Comparison of ENCODE assay signal across 18 cellular contexts in the genomic region with DNA sequence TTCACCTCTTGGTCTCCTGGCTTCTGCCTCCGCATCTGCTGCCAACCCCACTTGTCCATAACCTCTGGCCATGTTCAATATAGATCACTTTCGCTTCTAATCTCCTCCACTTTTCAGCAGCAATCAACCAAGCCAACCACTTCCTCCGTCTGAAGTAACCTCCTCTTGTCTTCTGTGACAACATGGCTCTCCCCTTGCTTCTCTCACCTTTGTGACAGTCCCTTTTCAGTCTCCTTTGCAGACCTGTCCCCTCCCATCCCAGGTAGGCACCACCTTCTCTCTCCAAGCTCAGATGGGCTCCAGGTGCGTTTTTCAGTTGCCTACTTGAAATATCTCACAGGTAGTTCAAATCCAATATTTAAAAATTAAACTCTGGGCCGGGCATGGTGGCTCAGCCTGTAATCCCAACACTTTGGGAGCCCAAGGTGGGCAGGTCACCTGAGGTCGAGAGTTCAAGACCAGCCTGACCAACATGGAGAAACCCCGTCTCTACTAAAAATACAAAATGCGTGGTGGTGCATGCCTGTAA. TPM values are rescaled to one million over a fixed set of nuclear protein-coding genes. Genes with fewer than 3 reads are reported as not detected.
A peak's percentile ranks its signal among the peaks of the same experiment; 100 is the strongest.
DNase-seq lines count a peak whose midpoint lies in the region; ATAC-seq lines count a peak whose summit lies in the region.
"Had no signal": no experiment of that assay in that cellular context is flagged by ENCODE, and none has a peak within 500 bp of the region (broad histone marks: within the 10 kb centered on the region; RNA-seq: fewer than 3 reads in every experiment).

No MANE protein-coding gene starts in this region.

- H3K36me3 Mint-ChIP-seq in stimulated activated naive CD8-positive, alpha-beta T cell treated with anti-CD3 and anti-CD28 coated beads, Interleukin-15, Interleukin-2, amounts not matched to agents 100 ng/mL and 50 ng/mL, for 24 hours (ENCODE audit: low read depth) = peaks cover 9% of the 10 kb centered on the region
- no peaks in the 10 kb centered on the region for H3K36me3 Mint-ChIP-seq in T-cell
- peaks cover 4% of the 10 kb centered on the region for H3K36me3 Mint-ChIP-seq in dendritic cell treated with granulocyte-macrophage colony-stimulating factor and Interleukin-4, amounts not matched to agents 40 ng/mL and 50 ng/mL, for 4 days (ENCODE audit: low read depth)

- no peaks in the 10 kb centered on the region for H3K27me3 Mint-ChIP-seq in stimulated activated naive CD8-positive, alpha-beta T cell treated with anti-CD3 and anti-CD28 coated beads, Interleukin-15, Interleukin-2, amounts not matched to agents 100 ng/mL and 50 ng/mL, for 24 hours
- H3K27me3 Mint-ChIP-seq in T-cell = no peaks in the 10 kb centered on the region
- no peaks in the 10 kb centered on the region for H3K27me3 Mint-ChIP-seq in dendritic cell treated with granulocyte-macrophage colony-stimulating factor and Interleukin-4, amounts not matched to agents 40 ng/mL and 50 ng/mL, for 4 days

- H3K4me1 Mint-ChIP-seq in stimulated activated naive CD8-positive, alpha-beta T cell treated with anti-CD3 and anti-CD28 coated beads, Interleukin-15, Interleukin-2, amounts not matched to agents 100 ng/mL and 50 ng/mL, for 24 hours (ENCODE audit: low read depth) = peaks cover 68% of the 10 kb centered on the region
- peaks cover 84 to 91% (median 86%) of the 10 kb centered on the region in 3 donors for H3K4me1 Mint-ChIP-seq in T-cell
- peaks cover 52% of the 10 kb centered on the region for H3K4me1 Mint-ChIP-seq in dendritic cell treated with granulocyte-macrophage colony-stimulating factor and Interleukin-4, amounts not matched to agents 40 ng/mL and 50 ng/mL, for 4 days (ENCODE audit: low read depth)

- peaks cover 5% of the 10 kb centered on the region for H3K9me3 Mint-ChIP-seq in stimulated activated naive CD8-positive, alpha-beta T cell treated with anti-CD3 and anti-CD28 coated beads, Interleukin-15, Interleukin-2, amounts not matched to agents 100 ng/mL and 50 ng/mL, for 24 hours
- H3K9me3 Mint-ChIP-seq in T-cell = peaks cover 0 to 3% (median 0%) of the 10 kb centered on the region in 3 donors
- H3K9me3 Mint-ChIP-seq in dendritic cell treated with granulocyte-macrophage colony-stimulating factor and Interleukin-4, amounts not matched to agents 40 ng/mL and 50 ng/mL, for 4 days = no peaks in the 10 kb centered on the region

- peak overlapping the region; percentile 91 for H3K27ac Mint-ChIP-seq in stimulated activated naive CD8-positive, alpha-beta T cell treated with anti-CD3 and anti-CD28 coated beads, Interleukin-15, Interleukin-2, amounts not matched to agents 100 ng/mL and 50 ng/mL, for 24 hours
- H3K27ac Mint-ChIP-seq in T-cell = peak overlapping the region; percentile 96 to 100
- H3K27ac Mint-ChIP-seq in dendritic cell treated with granulocyte-macrophage colony-stimulating factor and Interleukin-4, amounts not matched to agents 40 ng/mL and 50 ng/mL, for 4 days = peak overlapping the region; percentile 74

- no peak for ATAC-seq in stimulated activated naive CD8-positive, alpha-beta T cell treated with anti-CD3 and anti-CD28 coated beads, Interleukin-15, Interleukin-2, amounts not matched to agents 100 U/mL and 50 U/mL, for 24 hours
- ATAC-seq in T-cell (replicated peaks in 1 of 4) = peak; percentile 50 to 60 (median 56)
- ATAC-seq in HG03097 (IDR thresholded peaks at IDR 0.05; ENCODE audit: low FRiP score, unreplicated experiment) = no peak
- ATAC-seq in HG03432 (IDR thresholded peaks at IDR 0.05; ENCODE audit: unreplicated experiment) = no peak

- CTCF ChIA-PET in T-cell (lab: Charles Lee) = no interaction called here

- H3K4me3 Mint-ChIP-seq in stimulated activated naive CD8-positive, alpha-beta T cell treated with anti-CD3 and anti-CD28 coated beads, Interleukin-15, Interleukin-2, amounts not matched to agents 100 ng/mL and 50 ng/mL, for 24 hours = peak overlapping the region; percentile 67
- peak overlapping the region; percentile 29 to 70 (median 62) for H3K4me3 Mint-ChIP-seq in T-cell
- no peak overlapping the region for H3K4me3 Mint-ChIP-seq in dendritic cell treated with granulocyte-macrophage colony-stimulating factor and Interleukin-4, amounts not matched to agents 40 ng/mL and 50 ng/mL, for 4 days

- intact Hi-C loops in dendritic cell treated with granulocyte-macrophage colony-stimulating factor and Interleukin-4, amounts not matched to agents 40 ng/mL and 50 ng/mL, for 4 days (cut with micrococcal nuclease) = no loop called here

- POLR2A ChIA-PET in T-cell (lab: Charles Lee) = interaction anchor here in 1 of 2 donors (1.1 kb wide), 1 partner anchor 11 kb away, joined by 3 read pairs; no protein-coding TSS in a partner anchor

- DNase-seq in stimulated activated naive CD8-positive, alpha-beta T cell treated with anti-CD3 and anti-CD28 coated beads, Interleukin-15, Interleukin-2, amounts not matched to agents 100 U/mL and 50 U/mL, for 24 hours = no peak
- DNase-seq in T-cell (peak in 14 of 34 experiments; percentile 10 to 55 (median 36)), pons (ENCODE audit: low spot score) (no peak), epidermal melanocyte (ENCODE audit: insufficient read length, low spot score) (no peak)
- DNase-seq: amygdala; C1 segment of cervical spinal cord; dermis blood vessel endothelial cell; GF-D8; KG1; NCI-H2029 treated with DMSO at 0.1 percent for 48 hours; NCI-H82; retina; stimulated activated CD4-positive, alpha-beta T cell treated with anti-CD3 and anti-CD28 coated beads, Interleukin-4, amount 100 ng/mL, for 1 hour had no signal

RNA-seq across cellular contexts. Expression of gene PSD4, which starts 4.7 kb away (rescaled TPM):
- 100 to 1,000 TPM; 145 to 217 (median 150) TPM for total RNA-seq in T-cell

RNA-seq across cellular contexts. Expression of gene IL1RN, which starts 41.7 kb away (rescaled TPM):
- not detected for total RNA-seq in T-cell
- total RNA-seq: SJSA1 had no signal

Comparison
In these comparisons a context has a peak if more than half of its experiments do, and no peak if none do; other contexts are left out.
1. ATAC-seq: peak in T-cell (4 of 4); none in stimulated activated naive CD8-positive, alpha-beta T cell treated with anti-CD3 and anti-CD28 coated beads, Interleukin-15, Interleukin-2, amounts not matched to agents 100 U/mL and 50 U/mL, for 24 hours (single experiment), HG03097 (single experiment) and HG03432 (single experiment).
2. Peak in every context shown above with its lines, with median percentiles within 50 percentile points of each other: H3K27ac Mint-ChIP-seq.